2 cellular contexts compared by ENCODE assay signal in the genomic region with DNA sequence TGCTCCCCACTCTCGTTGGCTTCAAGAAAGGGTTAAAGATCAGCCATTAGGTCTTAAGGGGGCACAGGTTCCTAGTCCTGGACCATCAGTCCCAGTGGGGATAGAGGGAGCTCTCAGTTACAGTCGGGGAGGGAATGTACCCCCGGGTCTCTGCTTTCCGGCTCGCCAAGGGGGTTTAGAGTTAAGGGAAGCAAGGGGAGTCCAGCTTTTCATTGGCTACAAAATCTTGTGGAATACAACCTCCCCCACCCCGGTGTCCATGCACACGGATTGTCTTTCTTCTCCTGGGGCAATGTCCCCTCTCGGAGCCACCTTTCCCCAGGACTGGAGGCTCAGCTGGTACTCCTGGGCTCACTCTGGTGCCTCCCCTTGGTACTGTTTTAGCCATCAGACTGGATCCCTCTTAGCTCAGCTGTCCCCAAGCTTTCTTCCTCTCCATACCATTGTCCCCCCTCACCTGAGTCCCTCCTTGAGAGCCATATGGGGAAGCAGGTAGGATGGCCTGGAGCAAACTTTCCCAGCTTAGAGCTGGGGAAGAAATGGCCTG.
TF ChIP-seq lines count a peak whose summit lies in the region.

A gene (minus strand): TSS at position 480 of the 547 bp plus-strand sequence. CDS start 0 bp downstream, at position 480.

TF ChIP-seq in SK-N-SH treated with all-trans-retinoic acid at 6 μM for 48 hours, 23 proteins besides CTCF, POLR2A, EP300 and RAD21 (continued from another document):
- TF ChIP-seq, protein P1, sequence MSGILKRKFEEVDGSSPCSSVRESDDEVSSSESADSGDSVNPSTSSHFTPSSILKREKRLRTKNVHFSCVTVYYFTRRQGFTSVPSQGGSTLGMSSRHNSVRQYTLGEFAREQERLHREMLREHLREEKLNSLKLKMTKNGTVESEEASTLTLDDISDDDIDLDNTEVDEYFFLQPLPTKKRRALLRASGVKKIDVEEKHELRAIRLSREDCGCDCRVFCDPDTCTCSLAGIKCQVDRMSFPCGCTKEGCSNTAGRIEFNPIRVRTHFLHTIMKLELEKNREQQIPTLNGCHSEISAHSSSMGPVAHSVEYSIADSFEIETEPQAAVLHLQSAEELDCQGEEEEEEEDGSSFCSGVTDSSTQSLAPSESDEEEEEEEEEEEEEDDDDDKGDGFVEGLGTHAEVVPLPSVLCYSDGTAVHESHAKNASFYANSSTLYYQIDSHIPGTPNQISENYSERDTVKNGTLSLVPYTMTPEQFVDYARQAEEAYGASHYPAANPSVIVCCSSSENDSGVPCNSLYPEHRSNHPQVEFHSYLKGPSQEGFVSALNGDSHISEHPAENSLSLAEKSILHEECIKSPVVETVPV (CRISPR knock-in tag; IDR thresholded peaks at IDR 0.05), result no peak
- TF ChIP-seq TCF4 (CRISPR knock-in tag; IDR thresholded peaks at IDR 0.05; ENCODE audit: borderline replicate concordance), result no peak
- TF ChIP-seq ESRRG (CRISPR knock-in tag; IDR thresholded peaks at IDR 0.05), result no peak
- no peak for TF ChIP-seq ZC3H10 (CRISPR knock-in tag; IDR thresholded peaks at IDR 0.05)
- TF ChIP-seq ISL1 (CRISPR knock-in tag; IDR thresholded peaks at IDR 0.05), result no peak
- no peak for TF ChIP-seq SNAI2 (CRISPR knock-in tag; IDR thresholded peaks at IDR 0.05)
- TF ChIP-seq OSR1 (CRISPR knock-in tag; IDR thresholded peaks at IDR 0.05), result no peak
- no peak for TF ChIP-seq GLIS3 (CRISPR knock-in tag; IDR thresholded peaks at IDR 0.05)
- TF ChIP-seq, protein P2, sequence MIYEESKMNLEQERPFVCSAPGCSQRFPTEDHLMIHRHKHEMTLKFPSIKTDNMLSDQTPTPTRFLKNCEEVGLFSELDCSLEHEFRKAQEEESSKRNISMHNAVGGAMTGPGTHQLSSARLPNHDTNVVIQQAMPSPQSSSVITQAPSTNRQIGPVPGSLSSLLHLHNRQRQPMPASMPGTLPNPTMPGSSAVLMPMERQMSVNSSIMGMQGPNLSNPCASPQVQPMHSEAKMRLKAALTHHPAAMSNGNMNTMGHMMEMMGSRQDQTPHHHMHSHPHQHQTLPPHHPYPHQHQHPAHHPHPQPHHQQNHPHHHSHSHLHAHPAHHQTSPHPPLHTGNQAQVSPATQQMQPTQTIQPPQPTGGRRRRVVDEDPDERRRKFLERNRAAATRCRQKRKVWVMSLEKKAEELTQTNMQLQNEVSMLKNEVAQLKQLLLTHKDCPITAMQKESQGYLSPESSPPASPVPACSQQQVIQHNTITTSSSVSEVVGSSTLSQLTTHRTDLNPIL (CRISPR knock-in tag; IDR thresholded peaks at IDR 0.05; ENCODE audit: low read depth), result no peak
- TF ChIP-seq, protein P3, sequence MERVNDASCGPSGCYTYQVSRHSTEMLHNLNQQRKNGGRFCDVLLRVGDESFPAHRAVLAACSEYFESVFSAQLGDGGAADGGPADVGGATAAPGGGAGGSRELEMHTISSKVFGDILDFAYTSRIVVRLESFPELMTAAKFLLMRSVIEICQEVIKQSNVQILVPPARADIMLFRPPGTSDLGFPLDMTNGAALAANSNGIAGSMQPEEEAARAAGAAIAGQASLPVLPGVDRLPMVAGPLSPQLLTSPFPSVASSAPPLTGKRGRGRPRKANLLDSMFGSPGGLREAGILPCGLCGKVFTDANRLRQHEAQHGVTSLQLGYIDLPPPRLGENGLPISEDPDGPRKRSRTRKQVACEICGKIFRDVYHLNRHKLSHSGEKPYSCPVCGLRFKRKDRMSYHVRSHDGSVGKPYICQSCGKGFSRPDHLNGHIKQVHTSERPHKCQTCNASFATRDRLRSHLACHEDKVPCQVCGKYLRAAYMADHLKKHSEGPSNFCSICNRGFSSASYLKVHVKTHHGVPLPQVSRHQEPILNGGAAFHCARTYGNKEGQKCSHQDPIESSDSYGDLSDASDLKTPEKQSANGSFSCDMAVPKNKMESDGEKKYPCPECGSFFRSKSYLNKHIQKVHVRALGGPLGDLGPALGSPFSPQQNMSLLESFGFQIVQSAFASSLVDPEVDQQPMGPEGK (CRISPR knock-in tag; IDR thresholded peaks at IDR 0.05; ENCODE audit: borderline replicate concordance), result no peak
- TF ChIP-seq CSDC2 (CRISPR knock-in tag; IDR thresholded peaks at IDR 0.05), result no peak
- no peak for TF ChIP-seq ARNTL (CRISPR knock-in tag; IDR thresholded peaks at IDR 0.05; ENCODE audit: borderline replicate concordance, low read depth)
- no peak for TF ChIP-seq ZNF70 (CRISPR knock-in tag; IDR thresholded peaks at IDR 0.05)

TF ChIP-seq in SK-N-SH, 30 proteins besides CTCF, POLR2A, EP300 and RAD21 (continued from another document):
- TF ChIP-seq, protein P4, sequence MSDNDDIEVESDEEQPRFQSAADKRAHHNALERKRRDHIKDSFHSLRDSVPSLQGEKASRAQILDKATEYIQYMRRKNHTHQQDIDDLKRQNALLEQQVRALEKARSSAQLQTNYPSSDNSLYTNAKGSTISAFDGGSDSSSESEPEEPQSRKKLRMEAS (IDR thresholded peaks at IDR 0.05; ENCODE audit: low read depth), result no peak
- no peak for TF ChIP-seq ELF1 (IDR thresholded peaks at IDR 0.05)
- TF ChIP-seq NRF1 (IDR thresholded peaks at IDR 0.05; ENCODE audit: low read depth, low read length), result no peak
- no peak for TF ChIP-seq RCOR1 (IDR thresholded peaks at IDR 0.05; ENCODE audit: low read length)
TF ChIP-seq in SK-N-SH: peak in this region for 0.
